ENCODE assay signal across 8 cellular contexts in genomic region chr17:19237139-19237388, GRCh38. TPM values are rescaled to one million over a fixed set of nuclear protein-coding genes. Genes with fewer than 3 reads are reported as not detected.
DNase-seq lines count a peak whose midpoint lies in the region; ATAC-seq, FAIRE-seq and TF ChIP-seq lines count a peak whose summit lies in the region.
"Not testable (repeated sequence)": the region's sequence is repeated elsewhere in the genome, so short reads cannot be mapped to it uniquely, and the experiment has no call there.

EPN2 (plus strand) TSS chr17:19237366; CDS start chr17:19283120, 45,754 bp downstream.

- CTCF ChIA-PET in activated CD8-positive, alpha-beta T cell treated with anti-CD3 and anti-CD28 coated beads for 36 hours (lab: Charles Lee); mammary epithelial cell (lab: Charles Lee; ENCODE audit: low non-redundant PET): not testable (repeated sequence)

- not testable (repeated sequence) for H3K27me3 ChIP-seq in MG63; mammary epithelial cell (ENCODE audit: insufficient read depth, low read length)

- H3K36me3 ChIP-seq in MG63; mammary epithelial cell (ENCODE audit: insufficient read depth, low read length): not testable (repeated sequence)

- peak within 1 kb of the TSS; percentile 76 for H3K4me2 ChIP-seq in mammary epithelial cell (ENCODE audit: insufficient read depth, low read depth, low read length)

- peak within 1 kb of the TSS; percentile 49 for H3K27ac Mint-ChIP-seq in activated CD8-positive, alpha-beta T cell treated with anti-CD3 and anti-CD28 coated beads for 36 hours

- intact Hi-C loops in activated CD8-positive, alpha-beta T cell treated with anti-CD3 and anti-CD28 coated beads for 36 hours (cut with micrococcal nuclease); mammary epithelial cell (cut with micrococcal nuclease); head of caudate nucleus (cut with DNase I): not testable (repeated sequence)

- H3K4me3 ChIP-seq in MG63 (peak within 1 kb of the TSS; percentile 76), mammary epithelial cell (replicated peaks in 1 of 3; ENCODE audit: insufficient read depth in 1 of 3, low read depth in 2 of 3, low read length in 3 of 3) (peak within 1 kb of the TSS; percentile 63 to 98 (median 65))

- H3K27ac ChIP-seq in mammary epithelial cell (ENCODE audit: insufficient read depth, low read depth, low read length) = peak within 1 kb of the TSS; percentile 46

- H3K4me3 Mint-ChIP-seq in activated CD8-positive, alpha-beta T cell treated with anti-CD3 and anti-CD28 coated beads for 36 hours = peak within 1 kb of the TSS; percentile 83

- peak within 1 kb of the TSS; percentile 82 for H2AFZ ChIP-seq in mammary epithelial cell (ENCODE audit: low read depth, low read length)

- not testable (repeated sequence) for TF ChIP-seq CTCF in activated CD8-positive, alpha-beta T cell treated with anti-CD3 and anti-CD28 coated beads for 36 hours (IDR thresholded peaks at IDR 0.05); mammary epithelial cell (conservative IDR thresholded peaks at IDR 0.05 in 1 of 2, IDR thresholded peaks at IDR 0.05 in 1 of 2; ENCODE audit: extremely low read depth in 1 of 2, insufficient read depth in 1 of 2, low read depth in 1 of 2, low read length in 2 of 2)

- dilution Hi-C loops in mammary epithelial cell (cut with HindIII; ENCODE audit: low sequenced_read_pairs) = not testable (repeated sequence)

- not testable (repeated sequence) for H3K36me3 Mint-ChIP-seq in activated CD8-positive, alpha-beta T cell treated with anti-CD3 and anti-CD28 coated beads for 36 hours (ENCODE audit: low read depth)

- H3K79me2 ChIP-seq in mammary epithelial cell (ENCODE audit: insufficient read depth, low read length) = peaks cover 37% of the 10 kb centered on the region

- ATAC-seq in activated CD8-positive, alpha-beta T cell treated with anti-CD3 and anti-CD28 coated beads for 36 hours = peak; percentile 58

- not testable (repeated sequence) for H3K9me3 Mint-ChIP-seq in activated CD8-positive, alpha-beta T cell treated with anti-CD3 and anti-CD28 coated beads for 36 hours

- not testable (repeated sequence) for FAIRE-seq in urothelium cell line (lab: Jason Lieb, UNC)

- H3K9me3 ChIP-seq in MG63; mammary epithelial cell (replicated peaks; ENCODE audit: insufficient read depth, low read length): not testable (repeated sequence)

- BruUV-seq in mammary epithelial cell (replicated peaks; lab: Mats Ljungman, UMichigan) = not testable (repeated sequence)

- H4K20me1 ChIP-seq in mammary epithelial cell (ENCODE audit: insufficient read depth, low read length) = not testable (repeated sequence)

- POLR2A ChIA-PET in activated CD8-positive, alpha-beta T cell treated with anti-CD3 and anti-CD28 coated beads for 36 hours (lab: Charles Lee) = not testable (repeated sequence)

- no CpG with 5 or more reads among the region's 31 CpGs for WGBS in mammary epithelial cell (ENCODE audit: low coverage, missing lambda C conversion rate)

- H3K4me1 Mint-ChIP-seq in activated CD8-positive, alpha-beta T cell treated with anti-CD3 and anti-CD28 coated beads for 36 hours (ENCODE audit: low read depth) = not testable (repeated sequence)

- H3K4me1 ChIP-seq in mammary epithelial cell (ENCODE audit: insufficient read depth, low read length) = not testable (repeated sequence)

- in situ Hi-C loops in mammary epithelial cell (cut with MboI; ENCODE audit: low sequenced_read_pairs in 2 of 2) = not testable (repeated sequence)

- H3K9ac ChIP-seq in mammary epithelial cell (ENCODE audit: insufficient read depth, low read length) = peak within 1 kb of the TSS; percentile 71

- DNase-seq in GM03348 (ENCODE audit: low spot score) (peak; percentile 90), MG63 (peak; percentile 40), mammary epithelial cell (peak; percentile 25), head of caudate nucleus (peak in 41 of 42 donors; percentile 53 to 89 (median 76)), mucosa of gallbladder (ENCODE audit: low spot score) (peak; percentile 60), urothelium cell line (ENCODE audit: low spot score) (peak; percentile 63)
- peak; percentile 56 for DNase-seq in activated CD8-positive, alpha-beta T cell treated with anti-CD3 and anti-CD28 coated beads for 36 hours
- DNase-seq in stimulated activated CD4-positive, alpha-beta T cell treated with anti-CD3 and anti-CD28 coated beads, Interleukin-15, amount 100 ng/mL, for 24 hours = peak; percentile 67

- H3K27me3 Mint-ChIP-seq in activated CD8-positive, alpha-beta T cell treated with anti-CD3 and anti-CD28 coated beads for 36 hours = not testable (repeated sequence)

RNA-seq across cellular contexts. Expression of gene EPN2, which starts in this region (rescaled TPM):
- total RNA-seq in MG63 (2014; rRNA removed; shearing (Covaris generic); ENCODE audit: low replicate concordance) = 16.4 and 31.6 TPM in 2 replicates
- total RNA-seq in activated CD8-positive, alpha-beta T cell treated with anti-CD3 and anti-CD28 coated beads for 36 hours = 1 to 10 TPM; 3.2 to 4.6 TPM
- 10 to 100 TPM; 19.8 to 32.4 TPM for total RNA-seq in mammary epithelial cell
- polyA plus RNA-seq in mammary epithelial cell = 19.5 TPM
- polyA minus RNA-seq in mammary epithelial cell = 28.5 TPM
- total RNA-seq in mucosa of gallbladder = 47.0 TPM

Comparison
In these comparisons a context has a peak if more than half of its experiments do, and no peak if none do; other contexts are left out.
1. Peak in every context shown above with its lines: DNase-seq, ATAC-seq, H3K4me3 ChIP-seq and H3K27ac ChIP-seq.
2. DNase-seq: peak in every context shown above with its lines; median percentile 90 in GM03348; 76 in head of caudate nucleus; 67 in stimulated activated CD4-positive, alpha-beta T cell treated with anti-CD3 and anti-CD28 coated beads, Interleukin-15, amount 100 ng/mL, for 24 hours; 63 in urothelium cell line; 60 in mucosa of gallbladder; 56 in activated CD8-positive, alpha-beta T cell treated with anti-CD3 and anti-CD28 coated beads for 36 hours; 40 in MG63; 25 in mammary epithelial cell.